Comparison of ENCODE assay signal across 8 cellular contexts in the genomic region with DNA sequence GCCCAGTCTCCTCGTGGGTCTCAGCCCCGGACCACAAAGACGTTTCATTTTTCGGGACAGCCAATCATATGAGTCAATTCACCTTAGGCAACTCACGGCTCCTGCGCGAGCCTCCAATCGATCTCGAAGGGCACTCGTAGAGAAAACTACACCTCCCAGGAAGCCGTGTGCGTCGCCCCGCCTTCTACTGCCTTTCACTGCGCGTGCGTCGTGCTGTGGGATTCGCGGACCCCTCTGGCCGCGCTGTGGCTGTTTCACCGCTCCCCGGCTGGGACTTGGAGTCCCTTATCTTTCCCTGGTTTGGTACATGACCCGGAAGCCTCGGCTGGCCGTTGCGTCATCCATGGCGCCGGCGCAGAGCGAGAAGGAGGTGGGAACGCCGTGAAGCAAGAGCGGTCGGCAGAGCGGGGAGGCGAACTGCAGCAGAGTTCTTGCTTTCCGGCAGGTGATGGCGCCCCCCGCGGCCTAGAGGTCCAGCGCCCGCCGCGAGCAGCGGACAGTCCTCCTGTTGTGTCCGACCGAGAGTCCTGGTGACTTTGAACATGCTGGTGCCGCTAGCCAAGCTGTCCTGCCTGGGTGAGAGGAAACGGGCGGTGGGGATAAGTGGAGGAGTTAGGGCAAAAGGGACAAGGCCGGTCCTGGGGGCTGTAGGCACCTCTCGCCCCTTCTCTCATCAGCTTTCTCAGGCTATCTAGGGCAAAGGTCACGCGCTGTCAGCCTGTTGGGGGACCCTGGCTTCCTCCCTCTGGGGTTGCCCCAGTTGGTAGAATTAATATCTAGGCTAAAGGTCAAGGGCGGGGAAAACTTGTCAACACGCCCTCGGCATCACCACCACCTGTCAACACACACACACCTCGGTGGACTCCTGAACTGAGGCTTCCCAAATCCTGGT. TPM values are rescaled to one million over a fixed set of nuclear protein-coding genes. Genes with fewer than 3 reads are reported as not detected.
A peak's percentile ranks its signal among the peaks of the same experiment; 100 is the strongest.
DNase-seq lines count a peak whose midpoint lies in the region; ATAC-seq and TF ChIP-seq lines count a peak whose summit lies in the region.

Gene ETFDH (plus strand): TSS at position 382 of the 892 bp plus-strand sequence. CDS start 161 bp downstream, at position 543.

- H3K4me3 Mint-ChIP-seq in activated naive CD8-positive, alpha-beta T cell, result peak within 1 kb of the TSS; percentile 98

- peaks cover 24% of the 10 kb centered on the region for H3K4me1 Mint-ChIP-seq in activated naive CD8-positive, alpha-beta T cell (ENCODE audit: low read depth)

- H3K36me3 Mint-ChIP-seq in activated naive CD8-positive, alpha-beta T cell, result peaks cover 2% of the 10 kb centered on the region

- H3K9me3 Mint-ChIP-seq in activated naive CD8-positive, alpha-beta T cell (ENCODE audit: low read depth), result no peaks in the 10 kb centered on the region

- ATAC-seq in HG02623 (IDR thresholded peaks at IDR 0.05; ENCODE audit: unreplicated experiment), result peak; percentile 84

- TF ChIP-seq CTCF in GM12864 (IDR thresholded peaks at IDR 0.05; ENCODE audit: low read depth, low read length, missing control alignments), result peak; percentile 64

- peak within 1 kb of the TSS; percentile 97 for H3K27ac Mint-ChIP-seq in activated naive CD8-positive, alpha-beta T cell

- DNase-seq in GM12864 (ENCODE audit: low read depth) (peak; percentile 98), NCI-H1092 treated with DMSO at 0.1 percent for 48 hours (lab: John Stamatoyannopoulos, UW) (peak; percentile 99), SKM-1 treated with dmso at 0.1 percent for 144 hours (lab: John Stamatoyannopoulos, UW; ENCODE audit: unreplicated experiment) (peak; percentile 100), glomerular endothelial cell (ENCODE audit: extremely low read depth, low read depth, low spot score) (peak; percentile 97), occipital lobe (lab: John Stamatoyannopoulos, UW) (peak; percentile 100)

- peak within 1 kb of the TSS; percentile 84 for H3K27ac ChIP-seq in temporal lobe (ENCODE audit: low read depth, low read length)

- peak within 1 kb of the TSS; percentile 77 for H3K4me3 ChIP-seq in GM12864 (ENCODE audit: low read depth, low read length)

- no peaks in the 10 kb centered on the region for H3K27me3 Mint-ChIP-seq in activated naive CD8-positive, alpha-beta T cell

RNA-seq across cellular contexts. Expression of gene ETFDH, which starts in this region (rescaled TPM):
- total RNA-seq in glomerular endothelial cell (20.0 and 33.1 TPM in 2 replicates), occipital lobe (26.2 TPM), temporal lobe (19.9 TPM)

Comparison
In these comparisons a context has a peak if more than half of its experiments do, and no peak if none do; other contexts are left out.
1. Peak in every context shown above with its lines: DNase-seq, ATAC-seq, H3K4me3 ChIP-seq and H3K27ac ChIP-seq.